Comparison of ENCODE assay signal across 1 cellular context in genomic region chr16:53111078-53111776, GRCh38.
TF ChIP-seq lines count a peak whose summit lies in the region.

No MANE protein-coding gene starts in this region.

TF ChIP-seq in GM23338, 12 proteins besides CTCF, POLR2A, EP300 and RAD21 (continued from another document):
- no peak for TF ChIP-seq ETS1 (IDR thresholded peaks at IDR 0.05)
- no peak for TF ChIP-seq ZNF114 (CRISPR knock-in tag; IDR thresholded peaks at IDR 0.05)
- TF ChIP-seq NANOG (IDR thresholded peaks at IDR 0.05; ENCODE audit: borderline replicate concordance): no peak
- no peak for TF ChIP-seq ZNF331 (CRISPR knock-in tag; IDR thresholded peaks at IDR 0.05; ENCODE audit: low read depth)
- TF ChIP-seq STAT1 (IDR thresholded peaks at IDR 0.05; ENCODE audit: unreplicated experiment): no peak
- TF ChIP-seq POLR2AphosphoS5 (IDR thresholded peaks at IDR 0.05; ENCODE audit: low read depth): no peak
- no peak for TF ChIP-seq JUNB (IDR thresholded peaks at IDR 0.05; ENCODE audit: unreplicated experiment)
- no peak for TF ChIP-seq REST (IDR thresholded peaks at IDR 0.05; ENCODE audit: unreplicated experiment)
- TF ChIP-seq EZH2 (IDR thresholded peaks at IDR 0.05; ENCODE audit: low read depth, unreplicated experiment): no peak
